Comparison of ENCODE assay signal across 1 cellular context in the genomic region with DNA sequence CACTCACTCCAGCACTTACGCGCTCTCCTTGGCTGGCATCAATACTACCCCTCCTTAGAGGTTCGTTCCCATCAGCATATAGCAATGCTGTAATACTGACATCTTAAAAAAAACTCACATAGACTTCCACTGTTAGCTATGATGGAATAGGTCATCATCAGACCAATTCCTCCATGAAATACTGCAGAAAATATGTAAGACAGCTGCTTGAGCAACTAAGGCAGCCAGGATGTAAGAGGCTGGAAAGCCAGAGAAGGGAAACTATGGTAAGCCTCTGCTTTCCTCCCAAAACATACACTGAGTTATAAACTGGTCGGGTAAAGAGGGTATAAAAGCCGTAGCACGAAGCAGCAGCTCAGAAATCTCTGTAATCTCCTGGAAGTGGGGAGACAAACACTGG.
TF ChIP-seq lines count a peak whose summit lies in the region.

No MANE protein-coding gene starts in this region.

TF ChIP-seq in GM23338, 12 proteins besides CTCF, POLR2A, EP300 and RAD21 (continued from another document):
- TF ChIP-seq, protein P1, sequence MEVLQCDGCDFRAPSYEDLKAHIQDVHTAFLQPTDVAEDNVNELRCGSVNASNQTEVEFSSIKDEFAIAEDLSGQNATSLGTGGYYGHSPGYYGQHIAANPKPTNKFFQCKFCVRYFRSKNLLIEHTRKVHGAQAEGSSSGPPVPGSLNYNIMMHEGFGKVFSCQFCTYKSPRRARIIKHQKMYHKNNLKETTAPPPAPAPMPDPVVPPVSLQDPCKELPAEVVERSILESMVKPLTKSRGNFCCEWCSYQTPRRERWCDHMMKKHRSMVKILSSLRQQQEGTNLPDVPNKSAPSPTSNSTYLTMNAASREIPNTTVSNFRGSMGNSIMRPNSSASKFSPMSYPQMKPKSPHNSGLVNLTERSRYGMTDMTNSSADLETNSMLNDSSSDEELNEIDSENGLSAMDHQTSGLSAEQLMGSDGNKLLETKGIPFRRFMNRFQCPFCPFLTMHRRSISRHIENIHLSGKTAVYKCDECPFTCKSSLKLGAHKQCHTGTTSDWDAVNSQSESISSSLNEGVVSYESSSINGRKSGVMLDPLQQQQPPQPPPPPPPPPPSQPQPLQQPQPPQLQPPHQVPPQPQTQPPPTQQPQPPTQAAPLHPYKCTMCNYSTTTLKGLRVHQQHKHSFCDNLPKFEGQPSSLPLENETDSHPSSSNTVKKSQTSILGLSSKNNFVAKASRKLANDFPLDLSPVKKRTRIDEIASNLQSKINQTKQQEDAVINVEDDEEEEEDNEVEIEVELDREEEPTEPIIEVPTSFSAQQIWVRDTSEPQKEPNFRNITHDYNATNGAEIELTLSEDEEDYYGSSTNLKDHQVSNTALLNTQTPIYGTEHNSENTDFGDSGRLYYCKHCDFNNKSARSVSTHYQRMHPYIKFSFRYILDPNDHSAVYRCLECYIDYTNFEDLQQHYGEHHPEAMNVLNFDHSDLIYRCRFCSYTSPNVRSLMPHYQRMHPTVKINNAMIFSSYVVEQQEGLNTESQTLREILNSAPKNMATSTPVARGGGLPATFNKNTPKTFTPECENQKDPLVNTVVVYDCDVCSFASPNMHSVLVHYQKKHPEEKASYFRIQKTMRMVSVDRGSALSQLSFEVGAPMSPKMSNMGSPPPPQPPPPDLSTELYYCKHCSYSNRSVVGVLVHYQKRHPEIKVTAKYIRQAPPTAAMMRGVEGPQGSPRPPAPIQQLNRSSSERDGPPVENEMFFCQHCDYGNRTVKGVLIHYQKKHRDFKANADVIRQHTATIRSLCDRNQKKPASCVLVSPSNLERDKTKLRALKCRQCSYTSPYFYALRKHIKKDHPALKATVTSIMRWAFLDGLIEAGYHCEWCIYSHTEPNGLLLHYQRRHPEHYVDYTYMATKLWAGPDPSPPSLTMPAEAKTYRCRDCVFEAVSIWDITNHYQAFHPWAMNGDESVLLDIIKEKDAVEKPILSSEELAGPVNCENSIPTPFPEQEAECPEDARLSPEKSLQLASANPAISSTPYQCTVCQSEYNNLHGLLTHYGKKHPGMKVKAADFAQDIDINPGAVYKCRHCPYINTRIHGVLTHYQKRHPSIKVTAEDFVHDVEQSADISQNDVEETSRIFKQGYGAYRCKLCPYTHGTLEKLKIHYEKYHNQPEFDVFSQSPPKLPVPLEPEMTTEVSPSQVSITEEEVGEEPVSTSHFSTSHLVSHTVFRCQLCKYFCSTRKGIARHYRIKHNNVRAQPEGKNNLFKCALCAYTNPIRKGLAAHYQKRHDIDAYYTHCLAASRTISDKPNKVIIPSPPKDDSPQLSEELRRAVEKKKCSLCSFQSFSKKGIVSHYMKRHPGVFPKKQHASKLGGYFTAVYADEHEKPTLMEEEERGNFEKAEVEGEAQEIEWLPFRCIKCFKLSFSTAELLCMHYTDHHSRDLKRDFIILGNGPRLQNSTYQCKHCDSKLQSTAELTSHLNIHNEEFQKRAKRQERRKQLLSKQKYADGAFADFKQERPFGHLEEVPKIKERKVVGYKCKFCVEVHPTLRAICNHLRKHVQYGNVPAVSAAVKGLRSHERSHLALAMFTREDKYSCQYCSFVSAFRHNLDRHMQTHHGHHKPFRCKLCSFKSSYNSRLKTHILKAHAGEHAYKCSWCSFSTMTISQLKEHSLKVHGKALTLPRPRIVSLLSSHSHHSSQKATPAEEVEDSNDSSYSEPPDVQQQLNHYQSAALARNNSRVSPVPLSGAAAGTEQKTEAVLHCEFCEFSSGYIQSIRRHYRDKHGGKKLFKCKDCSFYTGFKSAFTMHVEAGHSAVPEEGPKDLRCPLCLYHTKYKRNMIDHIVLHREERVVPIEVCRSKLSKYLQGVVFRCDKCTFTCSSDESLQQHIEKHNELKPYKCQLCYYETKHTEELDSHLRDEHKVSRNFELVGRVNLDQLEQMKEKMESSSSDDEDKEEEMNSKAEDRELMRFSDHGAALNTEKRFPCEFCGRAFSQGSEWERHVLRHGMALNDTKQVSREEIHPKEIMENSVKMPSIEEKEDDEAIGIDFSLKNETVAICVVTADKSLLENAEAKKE (CRISPR knock-in tag; IDR thresholded peaks at IDR 0.05), result no peak
- TF ChIP-seq, protein P2, sequence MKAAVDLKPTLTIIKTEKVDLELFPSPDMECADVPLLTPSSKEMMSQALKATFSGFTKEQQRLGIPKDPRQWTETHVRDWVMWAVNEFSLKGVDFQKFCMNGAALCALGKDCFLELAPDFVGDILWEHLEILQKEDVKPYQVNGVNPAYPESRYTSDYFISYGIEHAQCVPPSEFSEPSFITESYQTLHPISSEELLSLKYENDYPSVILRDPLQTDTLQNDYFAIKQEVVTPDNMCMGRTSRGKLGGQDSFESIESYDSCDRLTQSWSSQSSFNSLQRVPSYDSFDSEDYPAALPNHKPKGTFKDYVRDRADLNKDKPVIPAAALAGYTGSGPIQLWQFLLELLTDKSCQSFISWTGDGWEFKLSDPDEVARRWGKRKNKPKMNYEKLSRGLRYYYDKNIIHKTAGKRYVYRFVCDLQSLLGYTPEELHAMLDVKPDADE (IDR thresholded peaks at IDR 0.05), result no peak
- TF ChIP-seq EZH2phosphoT487 (IDR thresholded peaks at IDR 0.05; ENCODE audit: unreplicated experiment), result no peak
- TF ChIP-seq CREB1 (CRISPR knock-in tag; IDR thresholded peaks at IDR 0.05; ENCODE audit: low read depth), result no peak
- TF ChIP-seq POLR2AphosphoS5 (IDR thresholded peaks at IDR 0.05; ENCODE audit: low read depth), result no peak
